In the genomic region with DNA sequence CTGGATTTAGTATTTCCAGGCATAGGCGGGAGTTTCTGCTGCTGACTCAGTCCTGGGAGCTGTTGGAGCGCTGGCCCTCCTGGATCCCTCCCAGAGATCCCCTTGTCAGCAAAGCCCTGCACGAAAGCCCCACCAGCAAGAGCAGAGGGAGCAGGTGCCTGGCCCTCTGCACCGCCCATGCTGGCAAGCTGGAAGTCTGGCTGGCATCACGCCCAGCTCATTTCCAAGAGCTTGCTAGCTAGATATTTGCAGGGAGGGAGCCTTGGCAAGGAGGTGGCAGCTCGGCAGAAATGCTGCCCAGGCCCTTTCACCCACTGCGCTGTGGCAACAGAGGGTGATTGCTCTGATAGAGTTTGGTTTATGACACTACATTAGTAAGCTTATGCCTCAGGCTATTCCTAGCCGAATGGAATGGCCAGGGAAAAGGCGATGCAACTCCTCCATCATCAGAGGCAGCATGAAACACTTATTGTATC, we compare ENCODE assay signal across 1 cellular context.
TF ChIP-seq lines count a peak whose summit lies in the region.

No MANE protein-coding gene starts in this region.

TF ChIP-seq in HEK293, 187 proteins besides CTCF, POLR2A, EP300 and RAD21 (continued from another document and continues in another):
- TF ChIP-seq, protein P1, sequence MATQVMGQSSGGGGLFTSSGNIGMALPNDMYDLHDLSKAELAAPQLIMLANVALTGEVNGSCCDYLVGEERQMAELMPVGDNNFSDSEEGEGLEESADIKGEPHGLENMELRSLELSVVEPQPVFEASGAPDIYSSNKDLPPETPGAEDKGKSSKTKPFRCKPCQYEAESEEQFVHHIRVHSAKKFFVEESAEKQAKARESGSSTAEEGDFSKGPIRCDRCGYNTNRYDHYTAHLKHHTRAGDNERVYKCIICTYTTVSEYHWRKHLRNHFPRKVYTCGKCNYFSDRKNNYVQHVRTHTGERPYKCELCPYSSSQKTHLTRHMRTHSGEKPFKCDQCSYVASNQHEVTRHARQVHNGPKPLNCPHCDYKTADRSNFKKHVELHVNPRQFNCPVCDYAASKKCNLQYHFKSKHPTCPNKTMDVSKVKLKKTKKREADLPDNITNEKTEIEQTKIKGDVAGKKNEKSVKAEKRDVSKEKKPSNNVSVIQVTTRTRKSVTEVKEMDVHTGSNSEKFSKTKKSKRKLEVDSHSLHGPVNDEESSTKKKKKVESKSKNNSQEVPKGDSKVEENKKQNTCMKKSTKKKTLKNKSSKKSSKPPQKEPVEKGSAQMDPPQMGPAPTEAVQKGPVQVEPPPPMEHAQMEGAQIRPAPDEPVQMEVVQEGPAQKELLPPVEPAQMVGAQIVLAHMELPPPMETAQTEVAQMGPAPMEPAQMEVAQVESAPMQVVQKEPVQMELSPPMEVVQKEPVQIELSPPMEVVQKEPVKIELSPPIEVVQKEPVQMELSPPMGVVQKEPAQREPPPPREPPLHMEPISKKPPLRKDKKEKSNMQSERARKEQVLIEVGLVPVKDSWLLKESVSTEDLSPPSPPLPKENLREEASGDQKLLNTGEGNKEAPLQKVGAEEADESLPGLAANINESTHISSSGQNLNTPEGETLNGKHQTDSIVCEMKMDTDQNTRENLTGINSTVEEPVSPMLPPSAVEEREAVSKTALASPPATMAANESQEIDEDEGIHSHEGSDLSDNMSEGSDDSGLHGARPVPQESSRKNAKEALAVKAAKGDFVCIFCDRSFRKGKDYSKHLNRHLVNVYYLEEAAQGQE (tag by site-specific recombination; IDR thresholded peaks at IDR 0.05), result no peak
- TF ChIP-seq PRDM1 (tag by site-specific recombination; IDR thresholded peaks at IDR 0.05) (no peak), ZNF175 (tag by site-specific recombination; IDR thresholded peaks at IDR 0.05) (no peak), ZNF837 (tag by site-specific recombination; IDR thresholded peaks at IDR 0.05) (no peak), SCRT2 (tag by site-specific recombination; IDR thresholded peaks at IDR 0.05) (no peak), WT1 (tag by site-specific recombination; IDR thresholded peaks at IDR 0.05) (no peak), KLF8 (tag by site-specific recombination; IDR thresholded peaks at IDR 0.05) (no peak), HOXC10 (CRISPR knock-in tag; IDR thresholded peaks at IDR 0.05) (no peak), ZBTB20 (tag by site-specific recombination; IDR thresholded peaks at IDR 0.05) (peak; percentile 40; the same call in 1 of the 2 replicates), ZNF133 (tag by site-specific recombination; IDR thresholded peaks at IDR 0.05) (no peak), ZBTB1 (tag by site-specific recombination; IDR thresholded peaks at IDR 0.05) (no peak), ZNF366 (tag by site-specific recombination; conservative IDR thresholded peaks at IDR 0.05) (no peak), KLF1 (tag by site-specific recombination; IDR thresholded peaks at IDR 0.05) (0 out of 2 replicates have a peak, but pooled peaks have one; percentile 25), ZNF19 (tag by site-specific recombination; IDR thresholded peaks at IDR 0.05; ENCODE audit: low read depth) (no peak), IKZF3 (tag by site-specific recombination; IDR thresholded peaks at IDR 0.05) (no peak), ZSCAN30 (tag by site-specific recombination; IDR thresholded peaks at IDR 0.05) (no peak), HOXD13 (CRISPR knock-in tag; IDR thresholded peaks at IDR 0.05; ENCODE audit: borderline replicate concordance) (no peak), OSR2 (tag by site-specific recombination; IDR thresholded peaks at IDR 0.05) (no peak), ZEB2 (tag by site-specific recombination; IDR thresholded peaks at IDR 0.05) (no peak), ZNF157 (tag by site-specific recombination; IDR thresholded peaks at IDR 0.05) (no peak), BCL11B (tag by site-specific recombination; IDR thresholded peaks at IDR 0.05; ENCODE audit: low read depth) (no peak), ZBTB48 (tag by site-specific recombination; IDR thresholded peaks at IDR 0.05) (peak; percentile 83; the same call in 1 of the 2 replicates), ZNF174 (tag by site-specific recombination; IDR thresholded peaks at IDR 0.05) (no peak), GLI4 (tag by site-specific recombination; IDR thresholded peaks at IDR 0.05) (no peak), ZNF621 (tag by site-specific recombination; IDR thresholded peaks at IDR 0.05) (no peak), ZNF777 (tag by site-specific recombination; IDR thresholded peaks at IDR 0.05; ENCODE audit: borderline replicate concordance) (no peak), ZNF76 (tag by site-specific recombination; IDR thresholded peaks at IDR 0.05; ENCODE audit: borderline replicate concordance, low read depth) (no peak), ZXDB (tag by site-specific recombination; IDR thresholded peaks at IDR 0.05) (no peak), OVOL3 (tag by site-specific recombination; IDR thresholded peaks at IDR 0.05) (no peak), ZNF211 (tag by site-specific recombination; IDR thresholded peaks at IDR 0.05; ENCODE audit: low read depth) (no peak), ZNF548 (tag by site-specific recombination; IDR thresholded peaks at IDR 0.05) (no peak)
- TF ChIP-seq, protein P2, sequence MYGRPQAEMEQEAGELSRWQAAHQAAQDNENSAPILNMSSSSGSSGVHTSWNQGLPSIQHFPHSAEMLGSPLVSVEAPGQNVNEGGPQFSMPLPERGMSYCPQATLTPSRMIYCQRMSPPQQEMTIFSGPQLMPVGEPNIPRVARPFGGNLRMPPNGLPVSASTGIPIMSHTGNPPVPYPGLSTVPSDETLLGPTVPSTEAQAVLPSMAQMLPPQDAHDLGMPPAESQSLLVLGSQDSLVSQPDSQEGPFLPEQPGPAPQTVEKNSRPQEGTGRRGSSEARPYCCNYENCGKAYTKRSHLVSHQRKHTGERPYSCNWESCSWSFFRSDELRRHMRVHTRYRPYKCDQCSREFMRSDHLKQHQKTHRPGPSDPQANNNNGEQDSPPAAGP (tag by site-specific recombination; IDR thresholded peaks at IDR 0.05), result 0 out of 2 replicates have a peak, but pooled peaks have one; percentile 37
- TF ChIP-seq, protein P3, sequence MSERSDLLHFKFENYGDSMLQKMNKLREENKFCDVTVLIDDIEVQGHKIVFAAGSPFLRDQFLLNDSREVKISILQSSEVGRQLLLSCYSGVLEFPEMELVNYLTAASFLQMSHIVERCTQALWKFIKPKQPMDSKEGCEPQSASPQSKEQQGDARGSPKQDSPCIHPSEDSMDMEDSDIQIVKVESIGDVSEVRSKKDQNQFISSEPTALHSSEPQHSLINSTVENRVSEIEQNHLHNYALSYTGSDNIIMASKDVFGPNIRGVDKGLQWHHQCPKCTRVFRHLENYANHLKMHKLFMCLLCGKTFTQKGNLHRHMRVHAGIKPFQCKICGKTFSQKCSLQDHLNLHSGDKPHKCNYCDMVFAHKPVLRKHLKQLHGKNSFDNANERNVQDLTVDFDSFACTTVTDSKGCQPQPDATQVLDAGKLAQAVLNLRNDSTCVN (tag by site-specific recombination; optimal IDR thresholded peaks at IDR 0.05), result no peak
- TF ChIP-seq, protein P4, sequence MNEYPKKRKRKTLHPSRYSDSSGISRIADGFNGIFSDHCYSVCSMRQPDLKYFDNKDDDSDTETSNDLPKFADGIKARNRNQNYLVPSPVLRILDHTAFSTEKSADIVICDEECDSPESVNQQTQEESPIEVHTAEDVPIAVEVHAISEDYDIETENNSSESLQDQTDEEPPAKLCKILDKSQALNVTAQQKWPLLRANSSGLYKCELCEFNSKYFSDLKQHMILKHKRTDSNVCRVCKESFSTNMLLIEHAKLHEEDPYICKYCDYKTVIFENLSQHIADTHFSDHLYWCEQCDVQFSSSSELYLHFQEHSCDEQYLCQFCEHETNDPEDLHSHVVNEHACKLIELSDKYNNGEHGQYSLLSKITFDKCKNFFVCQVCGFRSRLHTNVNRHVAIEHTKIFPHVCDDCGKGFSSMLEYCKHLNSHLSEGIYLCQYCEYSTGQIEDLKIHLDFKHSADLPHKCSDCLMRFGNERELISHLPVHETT (tag by site-specific recombination; IDR thresholded peaks at IDR 0.05), result no peak
- TF ChIP-seq, protein P5, sequence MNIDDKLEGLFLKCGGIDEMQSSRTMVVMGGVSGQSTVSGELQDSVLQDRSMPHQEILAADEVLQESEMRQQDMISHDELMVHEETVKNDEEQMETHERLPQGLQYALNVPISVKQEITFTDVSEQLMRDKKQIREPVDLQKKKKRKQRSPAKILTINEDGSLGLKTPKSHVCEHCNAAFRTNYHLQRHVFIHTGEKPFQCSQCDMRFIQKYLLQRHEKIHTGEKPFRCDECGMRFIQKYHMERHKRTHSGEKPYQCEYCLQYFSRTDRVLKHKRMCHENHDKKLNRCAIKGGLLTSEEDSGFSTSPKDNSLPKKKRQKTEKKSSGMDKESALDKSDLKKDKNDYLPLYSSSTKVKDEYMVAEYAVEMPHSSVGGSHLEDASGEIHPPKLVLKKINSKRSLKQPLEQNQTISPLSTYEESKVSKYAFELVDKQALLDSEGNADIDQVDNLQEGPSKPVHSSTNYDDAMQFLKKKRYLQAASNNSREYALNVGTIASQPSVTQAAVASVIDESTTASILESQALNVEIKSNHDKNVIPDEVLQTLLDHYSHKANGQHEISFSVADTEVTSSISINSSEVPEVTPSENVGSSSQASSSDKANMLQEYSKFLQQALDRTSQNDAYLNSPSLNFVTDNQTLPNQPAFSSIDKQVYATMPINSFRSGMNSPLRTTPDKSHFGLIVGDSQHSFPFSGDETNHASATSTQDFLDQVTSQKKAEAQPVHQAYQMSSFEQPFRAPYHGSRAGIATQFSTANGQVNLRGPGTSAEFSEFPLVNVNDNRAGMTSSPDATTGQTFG (tag by site-specific recombination; IDR thresholded peaks at IDR 0.05; ENCODE audit: borderline replicate concordance), result no peak
- TF ChIP-seq, protein P6, sequence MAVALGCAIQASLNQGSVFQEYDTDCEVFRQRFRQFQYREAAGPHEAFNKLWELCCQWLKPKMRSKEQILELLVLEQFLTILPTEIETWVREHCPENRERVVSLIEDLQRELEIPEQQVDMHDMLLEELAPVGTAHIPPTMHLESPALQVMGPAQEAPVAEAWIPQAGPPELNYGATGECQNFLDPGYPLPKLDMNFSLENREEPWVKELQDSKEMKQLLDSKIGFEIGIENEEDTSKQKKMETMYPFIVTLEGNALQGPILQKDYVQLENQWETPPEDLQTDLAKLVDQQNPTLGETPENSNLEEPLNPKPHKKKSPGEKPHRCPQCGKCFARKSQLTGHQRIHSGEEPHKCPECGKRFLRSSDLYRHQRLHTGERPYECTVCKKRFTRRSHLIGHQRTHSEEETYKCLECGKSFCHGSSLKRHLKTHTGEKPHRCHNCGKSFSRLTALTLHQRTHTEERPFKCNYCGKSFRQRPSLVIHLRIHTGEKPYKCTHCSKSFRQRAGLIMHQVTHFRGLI (tag by site-specific recombination; IDR thresholded peaks at IDR 0.05), result peak; percentile 80
- TF ChIP-seq, protein P7, sequence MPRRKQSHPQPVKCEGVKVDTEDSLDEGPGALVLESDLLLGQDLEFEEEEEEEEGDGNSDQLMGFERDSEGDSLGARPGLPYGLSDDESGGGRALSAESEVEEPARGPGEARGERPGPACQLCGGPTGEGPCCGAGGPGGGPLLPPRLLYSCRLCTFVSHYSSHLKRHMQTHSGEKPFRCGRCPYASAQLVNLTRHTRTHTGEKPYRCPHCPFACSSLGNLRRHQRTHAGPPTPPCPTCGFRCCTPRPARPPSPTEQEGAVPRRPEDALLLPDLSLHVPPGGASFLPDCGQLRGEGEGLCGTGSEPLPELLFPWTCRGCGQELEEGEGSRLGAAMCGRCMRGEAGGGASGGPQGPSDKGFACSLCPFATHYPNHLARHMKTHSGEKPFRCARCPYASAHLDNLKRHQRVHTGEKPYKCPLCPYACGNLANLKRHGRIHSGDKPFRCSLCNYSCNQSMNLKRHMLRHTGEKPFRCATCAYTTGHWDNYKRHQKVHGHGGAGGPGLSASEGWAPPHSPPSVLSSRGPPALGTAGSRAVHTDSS (tag by site-specific recombination; IDR thresholded peaks at IDR 0.05), result no peak
- TF ChIP-seq, protein P8, sequence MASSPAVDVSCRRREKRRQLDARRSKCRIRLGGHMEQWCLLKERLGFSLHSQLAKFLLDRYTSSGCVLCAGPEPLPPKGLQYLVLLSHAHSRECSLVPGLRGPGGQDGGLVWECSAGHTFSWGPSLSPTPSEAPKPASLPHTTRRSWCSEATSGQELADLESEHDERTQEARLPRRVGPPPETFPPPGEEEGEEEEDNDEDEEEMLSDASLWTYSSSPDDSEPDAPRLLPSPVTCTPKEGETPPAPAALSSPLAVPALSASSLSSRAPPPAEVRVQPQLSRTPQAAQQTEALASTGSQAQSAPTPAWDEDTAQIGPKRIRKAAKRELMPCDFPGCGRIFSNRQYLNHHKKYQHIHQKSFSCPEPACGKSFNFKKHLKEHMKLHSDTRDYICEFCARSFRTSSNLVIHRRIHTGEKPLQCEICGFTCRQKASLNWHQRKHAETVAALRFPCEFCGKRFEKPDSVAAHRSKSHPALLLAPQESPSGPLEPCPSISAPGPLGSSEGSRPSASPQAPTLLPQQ (tag by site-specific recombination; IDR thresholded peaks at IDR 0.05), result no peak
- TF ChIP-seq, protein P9, sequence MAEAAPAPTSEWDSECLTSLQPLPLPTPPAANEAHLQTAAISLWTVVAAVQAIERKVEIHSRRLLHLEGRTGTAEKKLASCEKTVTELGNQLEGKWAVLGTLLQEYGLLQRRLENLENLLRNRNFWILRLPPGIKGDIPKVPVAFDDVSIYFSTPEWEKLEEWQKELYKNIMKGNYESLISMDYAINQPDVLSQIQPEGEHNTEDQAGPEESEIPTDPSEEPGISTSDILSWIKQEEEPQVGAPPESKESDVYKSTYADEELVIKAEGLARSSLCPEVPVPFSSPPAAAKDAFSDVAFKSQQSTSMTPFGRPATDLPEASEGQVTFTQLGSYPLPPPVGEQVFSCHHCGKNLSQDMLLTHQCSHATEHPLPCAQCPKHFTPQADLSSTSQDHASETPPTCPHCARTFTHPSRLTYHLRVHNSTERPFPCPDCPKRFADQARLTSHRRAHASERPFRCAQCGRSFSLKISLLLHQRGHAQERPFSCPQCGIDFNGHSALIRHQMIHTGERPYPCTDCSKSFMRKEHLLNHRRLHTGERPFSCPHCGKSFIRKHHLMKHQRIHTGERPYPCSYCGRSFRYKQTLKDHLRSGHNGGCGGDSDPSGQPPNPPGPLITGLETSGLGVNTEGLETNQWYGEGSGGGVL (tag by site-specific recombination; IDR thresholded peaks at IDR 0.05), result peak; percentile 23; the same call in 1 of the 2 replicates
- TF ChIP-seq, protein P10, sequence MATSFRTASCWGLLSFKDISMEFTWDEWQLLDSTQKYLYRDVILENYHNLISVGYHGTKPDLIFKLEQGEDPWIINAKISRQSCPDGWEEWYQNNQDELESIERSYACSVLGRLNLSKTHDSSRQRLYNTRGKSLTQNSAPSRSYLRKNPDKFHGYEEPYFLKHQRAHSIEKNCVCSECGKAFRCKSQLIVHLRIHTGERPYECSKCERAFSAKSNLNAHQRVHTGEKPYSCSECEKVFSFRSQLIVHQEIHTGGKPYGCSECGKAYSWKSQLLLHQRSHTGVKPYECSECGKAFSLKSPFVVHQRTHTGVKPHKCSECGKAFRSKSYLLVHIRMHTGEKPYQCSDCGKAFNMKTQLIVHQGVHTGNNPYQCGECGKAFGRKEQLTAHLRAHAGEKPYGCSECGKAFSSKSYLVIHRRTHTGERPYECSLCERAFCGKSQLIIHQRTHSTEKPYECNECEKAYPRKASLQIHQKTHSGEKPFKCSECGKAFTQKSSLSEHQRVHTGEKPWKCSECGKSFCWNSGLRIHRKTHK (tag by site-specific recombination; IDR thresholded peaks at IDR 0.05), result no peak
- TF ChIP-seq, protein P11, sequence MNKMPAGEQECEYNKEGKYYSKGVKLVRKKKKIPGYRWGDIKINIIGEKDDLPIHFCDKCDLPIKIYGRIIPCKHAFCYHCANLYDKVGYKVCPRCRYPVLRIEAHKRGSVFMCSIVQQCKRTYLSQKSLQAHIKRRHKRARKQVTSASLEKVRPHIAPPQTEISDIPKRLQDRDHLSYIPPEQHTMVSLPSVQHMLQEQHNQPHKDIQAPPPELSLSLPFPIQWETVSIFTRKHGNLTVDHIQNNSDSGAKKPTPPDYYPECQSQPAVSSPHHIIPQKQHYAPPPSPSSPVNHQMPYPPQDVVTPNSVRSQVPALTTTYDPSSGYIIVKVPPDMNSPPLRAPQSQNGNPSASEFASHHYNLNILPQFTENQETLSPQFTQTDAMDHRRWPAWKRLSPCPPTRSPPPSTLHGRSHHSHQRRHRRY (tag by site-specific recombination; IDR thresholded peaks at IDR 0.05), result no peak
